Comparison of ENCODE assay signal across 26 cellular contexts in genomic region chr17:57626520-57627210, GRCh38.
DNase-seq lines count a peak whose midpoint lies in the region; ATAC-seq and TF ChIP-seq lines count a peak whose summit lies in the region.
"Had no signal": no experiment of that assay in that cellular context is flagged by ENCODE, and none has a peak within 500 bp of the region (broad histone marks: within the 10 kb centered on the region; RNA-seq: fewer than 3 reads in every experiment).

No MANE protein-coding gene starts in this region.

- no peak overlapping the region for H2BK5ac ChIP-seq in H9 (ENCODE audit: insufficient read length, low read length)

- no peak overlapping the region for H2BK20ac ChIP-seq in H9 (ENCODE audit: low read depth, low read length, poor library complexity, severe bottlenecking)

- no peak overlapping the region for H2AK5ac ChIP-seq in H9 (ENCODE audit: insufficient read length, low read length)

- H3K79me1 ChIP-seq in H9 (ENCODE audit: insufficient read depth, low read depth, low read length, poor library complexity, severe bottlenecking): no peaks in the 10 kb centered on the region

- H3K27me3 ChIP-seq in H9 (ENCODE audit: insufficient read depth, low read length): no peaks in the 10 kb centered on the region
- no peaks in the 10 kb centered on the region for H3K27me3 ChIP-seq in right atrium auricular region
- H3K27me3 ChIP-seq: colonic mucosa had no signal

- no peaks in the 10 kb centered on the region for H4K20me1 ChIP-seq in H9 (ENCODE audit: control insufficient read depth, insufficient read depth, insufficient read length)

- peaks cover 0 to 6% of the 10 kb centered on the region in 2 experiments; a peak in 2 of 4 replicates for H3K4me1 Mint-ChIP-seq in H9
- H3K4me1 Mint-ChIP-seq in activated T-helper 1 cell treated with anti-CD3 and anti-CD28 coated beads, Interleukin-12 subunit alpha, Interleukin-12 subunit beta, Interleukin-2, Interleukin-4 antibody, amounts not matched to agents 30 ng/mL and 10 ng/mL and 1 ng/mL, durations not matched to agents 14 hours and 24 hours and 36 hours (ENCODE audit: low read depth): peaks cover 21% of the 10 kb centered on the region

- DNase-seq in H9 (no peak), right atrium auricular region (ENCODE audit: low spot score) (no peak), posterior vena cava (ENCODE audit: low spot score) (peak; percentile 62), NCI-H69 (lab: John Stamatoyannopoulos, UW) (no peak)
- DNase-seq in activated T-helper 1 cell treated with anti-CD3 and anti-CD28 coated beads, Interleukin-12 subunit alpha, Interleukin-12 subunit beta, Interleukin-2, Interleukin-4 antibody, amounts not matched to agents 30 ng/mL and 10 ng/mL and 1 ng/mL, durations not matched to agents 14 hours and 24 hours and 36 hours (ENCODE audit: low spot score): no peak
- DNase-seq: activated CD4-positive, alpha-beta memory T cell treated with anti-CD3 and anti-CD28 coated beads, Interleukin-2, amount 10 ng/mL, durations not matched to agents 7 days and 5 days; activated CD4-positive, CD25-positive, alpha-beta regulatory T cell treated with anti-CD3 and anti-CD28 coated beads, Interleukin-2, amount 50 U/mL, for 72 hours; activated effector memory CD4-positive, alpha-beta T cell treated with anti-CD3 and anti-CD28 coated beads, Interleukin-2, amount 50 U/mL, for 16 hours; activated naive CD8-positive, alpha-beta T cell treated with anti-CD3 and anti-CD28 coated beads, Interleukin-2, amount 10 ng/mL, durations not matched to agents 7 days and 5 days; aorta; CD4-positive, alpha-beta T cell; colonic mucosa; effector memory CD8-positive, alpha-beta T cell; erythroblast; NCI-H1092; NCI-H1694 treated with DMSO at 0.1 percent for 48 hours; NCI-H446; NCI-H82; occipital lobe; stimulated activated naive B cell treated with anti-CD40 and anti-IgM and Interleukin-4, amounts not matched to agents 10 μg/mL and 1 μg/mL and 100 μg/mL, for 72 hours; substantia nigra; T-helper 17 cell had no signal

- H2BK120ac ChIP-seq in H9 (ENCODE audit: low read depth, low read length, poor library complexity, severe bottlenecking): no peak overlapping the region

- no peaks in the 10 kb centered on the region for H3K4me1 ChIP-seq in H9 (ENCODE audit: insufficient read depth, low read length)
- peaks cover 0 to 46% of the 10 kb centered on the region in 2 donors for H3K4me1 ChIP-seq in right atrium auricular region
- H3K4me1 ChIP-seq: colonic mucosa had no signal

- intact Hi-C loops in activated T-helper 1 cell treated with anti-CD3 and anti-CD28 coated beads, Interleukin-12 subunit alpha, Interleukin-12 subunit beta, Interleukin-2, Interleukin-4 antibody, amounts not matched to agents 30 ng/mL and 10 ng/mL and 1 ng/mL, durations not matched to agents 14 hours and 24 hours and 36 hours (cut with micrococcal nuclease): no loop called here
- intact Hi-C loops in posterior vena cava (cut with DNase I): no loop called here

- H3K56ac ChIP-seq in H9 (ENCODE audit: insufficient read length, low read depth, low read length): no peak overlapping the region

- H3K27ac ChIP-seq in H9 (ENCODE audit: insufficient read length, low read depth, low read length): no peak overlapping the region
- peak overlapping the region; percentile 68 to 70 for H3K27ac ChIP-seq in right atrium auricular region
- H3K27ac ChIP-seq: colonic mucosa had no signal

- H3K14ac ChIP-seq in H9 (ENCODE audit: insufficient read depth, low read length): no peak overlapping the region

- H3K4me3 Mint-ChIP-seq in H9: no peak overlapping the region; a peak in 1 of 5 replicates
- H3K4me3 Mint-ChIP-seq in activated T-helper 1 cell treated with anti-CD3 and anti-CD28 coated beads, Interleukin-12 subunit alpha, Interleukin-12 subunit beta, Interleukin-2, Interleukin-4 antibody, amounts not matched to agents 30 ng/mL and 10 ng/mL and 1 ng/mL, durations not matched to agents 14 hours and 24 hours and 36 hours: no peak overlapping the region
- H3K4me3 Mint-ChIP-seq: activated CD4-positive, alpha-beta memory T cell treated with anti-CD3 and anti-CD28 coated beads, Interleukin-2, amount 10 ng/mL, durations not matched to agents 7 days and 5 days; activated naive CD8-positive, alpha-beta T cell treated with anti-CD3 and anti-CD28 coated beads, Interleukin-2, amount 10 ng/mL, durations not matched to agents 7 days and 5 days; CD4-positive, alpha-beta T cell; effector memory CD8-positive, alpha-beta T cell; GM23338; T-helper 17 cell had no signal

- TF ChIP-seq CTCF in H9 (conservative IDR thresholded peaks at IDR 0.05) (no peak), right atrium auricular region (IDR thresholded peaks at IDR 0.05) (no peak)

- H3T11ph ChIP-seq in H9 (ENCODE audit: low read length): no peak overlapping the region

- peaks cover 3 to 22% (median 20%) of the 10 kb centered on the region in 3 experiments; a peak in 5 of 7 replicates for H3K36me3 Mint-ChIP-seq in H9 (ENCODE audit: insufficient read depth in 1 of 3, low read depth in 3 of 3)
- peaks cover 20% of the 10 kb centered on the region for H3K36me3 Mint-ChIP-seq in activated T-helper 1 cell treated with anti-CD3 and anti-CD28 coated beads, Interleukin-12 subunit alpha, Interleukin-12 subunit beta, Interleukin-2, Interleukin-4 antibody, amounts not matched to agents 30 ng/mL and 10 ng/mL and 1 ng/mL, durations not matched to agents 14 hours and 24 hours and 36 hours (ENCODE audit: low read depth)

- no peaks in the 10 kb centered on the region for H3K9me3 ChIP-seq in H9 (ENCODE audit: control insufficient read depth, low read depth, low read length)
- no peaks in the 10 kb centered on the region for H3K9me3 ChIP-seq in right atrium auricular region
- H3K9me3 ChIP-seq: colonic mucosa had no signal

- no peaks in the 10 kb centered on the region; the same call in 1 of the 2 replicates for H3K27me3 Mint-ChIP-seq in H9 (ENCODE audit: low read depth)
- no peaks in the 10 kb centered on the region for H3K27me3 Mint-ChIP-seq in activated T-helper 1 cell treated with anti-CD3 and anti-CD28 coated beads, Interleukin-12 subunit alpha, Interleukin-12 subunit beta, Interleukin-2, Interleukin-4 antibody, amounts not matched to agents 30 ng/mL and 10 ng/mL and 1 ng/mL, durations not matched to agents 14 hours and 24 hours and 36 hours (ENCODE audit: insufficient read depth)
- H3K27me3 Mint-ChIP-seq: activated CD4-positive, alpha-beta memory T cell treated with anti-CD3 and anti-CD28 coated beads, Interleukin-2, amount 10 ng/mL, durations not matched to agents 7 days and 5 days; activated naive CD8-positive, alpha-beta T cell treated with anti-CD3 and anti-CD28 coated beads, Interleukin-2, amount 10 ng/mL, durations not matched to agents 7 days and 5 days; CD4-positive, alpha-beta T cell; effector memory CD8-positive, alpha-beta T cell; stimulated activated naive B cell treated with anti-CD40 and anti-IgM and Interleukin-4, amounts not matched to agents 10 μg/mL and 1 μg/mL and 100 μg/mL, for 72 hours; T-helper 17 cell had no signal

- no peaks in the 10 kb centered on the region for H3K36me3 ChIP-seq in right atrium auricular region
- H3K36me3 ChIP-seq: colonic mucosa had no signal

- no peaks in the 10 kb centered on the region for H3K79me2 ChIP-seq in H9 (ENCODE audit: insufficient read depth, low read length)

- peak overlapping the region in 2 of 3 experiments; percentile 5 to 55; a peak in 3 of 7 replicates for H3K27ac Mint-ChIP-seq in H9
- H3K27ac Mint-ChIP-seq in activated T-helper 1 cell treated with anti-CD3 and anti-CD28 coated beads, Interleukin-12 subunit alpha, Interleukin-12 subunit beta, Interleukin-2, Interleukin-4 antibody, amounts not matched to agents 30 ng/mL and 10 ng/mL and 1 ng/mL, durations not matched to agents 14 hours and 24 hours and 36 hours: peak overlapping the region; percentile 34
- H3K27ac Mint-ChIP-seq: activated CD4-positive, alpha-beta memory T cell treated with anti-CD3 and anti-CD28 coated beads, Interleukin-2, amount 10 ng/mL, durations not matched to agents 7 days and 5 days; activated naive CD8-positive, alpha-beta T cell treated with anti-CD3 and anti-CD28 coated beads, Interleukin-2, amount 10 ng/mL, durations not matched to agents 7 days and 5 days; CD4-positive, alpha-beta T cell; GM23338; T-helper 17 cell had no signal

- no peak overlapping the region for H3K4me2 ChIP-seq in H9 (ENCODE audit: insufficient read depth, insufficient read length, low read length)
- H3K4me2 ChIP-seq: GM23338 had no signal

- H4K5ac ChIP-seq in H9 (ENCODE audit: insufficient read length, low read depth, low read length): no peak overlapping the region

- H3K4me3 ChIP-seq in right atrium auricular region: no peak overlapping the region
- H3K4me3 ChIP-seq: colonic mucosa, GM23338 had no signal

- no peak overlapping the region for H4K8ac ChIP-seq in H9 (replicated peaks; ENCODE audit: insufficient read length, low read depth, low read length)

- no peak overlapping the region for H3K23ac ChIP-seq in H9 (ENCODE audit: insufficient read length, low read depth, low read length)

- no peak overlapping the region for H3K9ac ChIP-seq in H9 (ENCODE audit: extremely low read depth, insufficient read length, low read length)

- no peaks in the 10 kb centered on the region for H3K9me3 Mint-ChIP-seq in H9
- no peaks in the 10 kb centered on the region for H3K9me3 Mint-ChIP-seq in activated T-helper 1 cell treated with anti-CD3 and anti-CD28 coated beads, Interleukin-12 subunit alpha, Interleukin-12 subunit beta, Interleukin-2, Interleukin-4 antibody, amounts not matched to agents 30 ng/mL and 10 ng/mL and 1 ng/mL, durations not matched to agents 14 hours and 24 hours and 36 hours
- H3K9me3 Mint-ChIP-seq: activated CD4-positive, alpha-beta memory T cell treated with anti-CD3 and anti-CD28 coated beads, Interleukin-2, amount 10 ng/mL, durations not matched to agents 7 days and 5 days; activated naive CD8-positive, alpha-beta T cell treated with anti-CD3 and anti-CD28 coated beads, Interleukin-2, amount 10 ng/mL, durations not matched to agents 7 days and 5 days; CD4-positive, alpha-beta T cell; effector memory CD8-positive, alpha-beta T cell; GM23338; stimulated activated naive B cell treated with anti-CD40 and anti-IgM and Interleukin-4, amounts not matched to agents 10 μg/mL and 1 μg/mL and 100 μg/mL, for 72 hours had no signal

- H2BK15ac ChIP-seq in H9 (ENCODE audit: low read depth, low read length): no peak overlapping the region

- H3K4ac ChIP-seq in H9 (ENCODE audit: low read depth, low read length): no peak overlapping the region

- WGBS in H9 (ENCODE audit: extremely low coverage, insufficient read length, low lambda C conversion rate): no CpG with 5 or more reads among the region's 16 CpGs

- H2BK12ac ChIP-seq in H9 (ENCODE audit: insufficient read length, low read depth, low read length): no peak overlapping the region

- H3K23me2 ChIP-seq in H9 (ENCODE audit: insufficient read length, low read depth, low read length, poor library complexity, severe bottlenecking): no peaks in the 10 kb centered on the region

- no peak overlapping the region for H2AFZ ChIP-seq in H9 (ENCODE audit: low read length)
- H2AFZ ChIP-seq: GM23338 had no signal

- no peak overlapping the region for H3K18ac ChIP-seq in H9 (ENCODE audit: insufficient read length, low read depth, low read length)

- ATAC-seq in GM19463 (IDR thresholded peaks at IDR 0.05; ENCODE audit: unreplicated experiment): no peak
- ATAC-seq in GM21786 (IDR thresholded peaks at IDR 0.05; ENCODE audit: unreplicated experiment): no peak
- no peak for ATAC-seq in GM21447 (IDR thresholded peaks at IDR 0.05; ENCODE audit: unreplicated experiment)
- ATAC-seq: effector memory CD8-positive, alpha-beta T cell; GM23338; stimulated activated naive B cell treated with anti-CD40 and anti-IgM and Interleukin-4, amounts not matched to agents 10 μg/mL and 1 μg/mL and 100 μg/mL, for 72 hours; T-helper 17 cell had no signal

- no peak overlapping the region for H4K91ac ChIP-seq in H9 (ENCODE audit: insufficient read length, low read depth, low read length)
